In genomic region chr7:99975782-99976521, GRCh38 we compare ENCODE assay signal across 11 cellular contexts. TPM values are rescaled to one million over a fixed set of nuclear protein-coding genes. Genes with fewer than 3 reads are reported as not detected.
DNase-seq lines count a peak whose midpoint lies in the region; ATAC-seq and TF ChIP-seq lines count a peak whose summit lies in the region.
"Had no signal": no experiment of that assay in that cellular context is flagged by ENCODE, and none has a peak within 500 bp of the region (broad histone marks: within the 10 kb centered on the region; RNA-seq: fewer than 3 reads in every experiment).

TSS of gene AZGP1 (minus strand) at chr7:99976031. CDS start at chr7:99976020, 11 bp downstream.

- WGBS in suprapubic skin = 65% methylated on average over 5 of the region's 5 CpGs

- POLR2A ChIA-PET in WTC11 (lab: Charles Lee) = no interaction called here

- no peak for ATAC-seq in WTC11
- ATAC-seq in left ventricle myocardium superior = peak; percentile 95
- ATAC-seq in HG03521 (IDR thresholded peaks at IDR 0.05; ENCODE audit: unreplicated experiment) = no peak
- ATAC-seq: effector memory CD8-positive, alpha-beta T cell had no signal

- peaks cover 8% of the 10 kb centered on the region for H3K27me3 ChIP-seq in suprapubic skin

- CTCF ChIA-PET in WTC11 (lab: Charles Lee) = interaction anchor here (1.6 to 2.4 kb wide), 2 partner anchors 46 to 62 kb away, joined by 4 to 7 read pairs; partner anchors contain the start of gene GJC3

- H3K4me1 Mint-ChIP-seq in WTC11 = peaks cover 18% of the 10 kb centered on the region

- H3K27ac ChIP-seq in suprapubic skin = peak within 1 kb of the TSS; percentile 62

- peak within 1 kb of the TSS; percentile 43 for H3K4me3 ChIP-seq in LNCaP clone FGC (ENCODE audit: low read depth, low read length)
- peak within 1 kb of the TSS; percentile 29 for H3K4me3 ChIP-seq in suprapubic skin

- H3K4me3 Mint-ChIP-seq in WTC11 = no peak within 1 kb of the TSS
- H3K4me3 Mint-ChIP-seq: effector memory CD8-positive, alpha-beta T cell; T-helper 1 cell treated with Interleukin-12 subunit alpha and Interleukin-12 subunit beta and Interleukin-4 antibody, amounts not matched to agents 30 μg/mL and 1 μg/mL, for 36 hours had no signal

- no peak for TF ChIP-seq POLR2A in suprapubic skin (IDR thresholded peaks at IDR 0.05)

- H3K9me3 Mint-ChIP-seq in WTC11 = peaks cover 8% of the 10 kb centered on the region
- H3K9me3 Mint-ChIP-seq: effector memory CD8-positive, alpha-beta T cell; T-helper 1 cell treated with Interleukin-12 subunit alpha and Interleukin-12 subunit beta and Interleukin-4 antibody, amounts not matched to agents 30 μg/mL and 1 μg/mL, for 36 hours had no signal

- no peaks in the 10 kb centered on the region; the same call in 1 of the 2 replicates for H3K27me3 Mint-ChIP-seq in WTC11 (ENCODE audit: low read depth)

- intact Hi-C loops in left ventricle myocardium superior (cut with micrococcal nuclease) = no loop called here

- no peak for TF ChIP-seq EP300 in suprapubic skin (IDR thresholded peaks at IDR 0.05)

- no peak within 1 kb of the TSS for H3K27ac Mint-ChIP-seq in WTC11
- H3K27ac Mint-ChIP-seq: effector memory CD8-positive, alpha-beta T cell; T-helper 1 cell treated with Interleukin-12 subunit alpha and Interleukin-12 subunit beta and Interleukin-4 antibody, amounts not matched to agents 30 μg/mL and 1 μg/mL, for 36 hours had no signal

- DNase-seq in LNCaP clone FGC (ENCODE audit: low read depth) (peak; percentile 45), WTC11 (ENCODE audit: low spot score) (no peak), left ventricle myocardium superior (peak; percentile 69), suprapubic skin (ENCODE audit: low spot score in 2 of 2) (no peak), AG08395 (ENCODE audit: low spot score) (no peak), NCI-H2171 (lab: John Stamatoyannopoulos, UW) (no peak)
- DNase-seq: DND-41; effector memory CD8-positive, alpha-beta T cell; NCI-H2081 treated with DMSO at 0.1 percent for 48 hours had no signal

- H3K9me3 ChIP-seq in suprapubic skin = no peaks in the 10 kb centered on the region

- H3K4me1 ChIP-seq in suprapubic skin = peaks cover 4% of the 10 kb centered on the region

- H3K36me3 Mint-ChIP-seq in WTC11 = no peaks in the 10 kb centered on the region

- TF ChIP-seq CTCF in LNCaP clone FGC (IDR thresholded peaks at IDR 0.05; ENCODE audit: control insufficient read depth, extremely low read depth, insufficient read depth) = no peak
- TF ChIP-seq CTCF in WTC11 (IDR thresholded peaks at IDR 0.05) = no peak
- no peak for TF ChIP-seq CTCF in suprapubic skin (IDR thresholded peaks at IDR 0.05)

- no peaks in the 10 kb centered on the region for H3K36me3 ChIP-seq in suprapubic skin

TF ChIP-seq in WTC11, 78 proteins besides CTCF, POLR2A, EP300 and RAD21:
- TF ChIP-seq, protein P1, sequence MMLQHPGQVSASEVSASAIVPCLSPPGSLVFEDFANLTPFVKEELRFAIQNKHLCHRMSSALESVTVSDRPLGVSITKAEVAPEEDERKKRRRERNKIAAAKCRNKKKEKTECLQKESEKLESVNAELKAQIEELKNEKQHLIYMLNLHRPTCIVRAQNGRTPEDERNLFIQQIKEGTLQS (CRISPR knock-in tag; conservative IDR thresholded peaks at IDR 0.05) = no peak
- TF ChIP-seq, protein P2, sequence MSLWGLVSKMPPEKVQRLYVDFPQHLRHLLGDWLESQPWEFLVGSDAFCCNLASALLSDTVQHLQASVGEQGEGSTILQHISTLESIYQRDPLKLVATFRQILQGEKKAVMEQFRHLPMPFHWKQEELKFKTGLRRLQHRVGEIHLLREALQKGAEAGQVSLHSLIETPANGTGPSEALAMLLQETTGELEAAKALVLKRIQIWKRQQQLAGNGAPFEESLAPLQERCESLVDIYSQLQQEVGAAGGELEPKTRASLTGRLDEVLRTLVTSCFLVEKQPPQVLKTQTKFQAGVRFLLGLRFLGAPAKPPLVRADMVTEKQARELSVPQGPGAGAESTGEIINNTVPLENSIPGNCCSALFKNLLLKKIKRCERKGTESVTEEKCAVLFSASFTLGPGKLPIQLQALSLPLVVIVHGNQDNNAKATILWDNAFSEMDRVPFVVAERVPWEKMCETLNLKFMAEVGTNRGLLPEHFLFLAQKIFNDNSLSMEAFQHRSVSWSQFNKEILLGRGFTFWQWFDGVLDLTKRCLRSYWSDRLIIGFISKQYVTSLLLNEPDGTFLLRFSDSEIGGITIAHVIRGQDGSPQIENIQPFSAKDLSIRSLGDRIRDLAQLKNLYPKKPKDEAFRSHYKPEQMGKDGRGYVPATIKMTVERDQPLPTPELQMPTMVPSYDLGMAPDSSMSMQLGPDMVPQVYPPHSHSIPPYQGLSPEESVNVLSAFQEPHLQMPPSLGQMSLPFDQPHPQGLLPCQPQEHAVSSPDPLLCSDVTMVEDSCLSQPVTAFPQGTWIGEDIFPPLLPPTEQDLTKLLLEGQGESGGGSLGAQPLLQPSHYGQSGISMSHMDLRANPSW (CRISPR knock-in tag; conservative IDR thresholded peaks at IDR 0.05; ENCODE audit: low read depth) = no peak
- TF ChIP-seq ZBTB21 (CRISPR knock-in tag; IDR thresholded peaks at IDR 0.05; ENCODE audit: borderline replicate concordance) (no peak), GABPB1 (CRISPR knock-in tag; IDR thresholded peaks at IDR 0.05) (peak; percentile 41; the same call in 1 of the 2 replicates), USF2 (CRISPR knock-in tag; IDR thresholded peaks at IDR 0.05) (no peak), NFYB (CRISPR knock-in tag; conservative IDR thresholded peaks at IDR 0.05; ENCODE audit: low read depth) (no peak), KAT7 (CRISPR knock-in tag; IDR thresholded peaks at IDR 0.05; ENCODE audit: borderline replicate concordance) (no peak)

RNA-seq across cellular contexts. Expression of gene AZGP1, which starts in this region (rescaled TPM):
- total RNA-seq in WTC11 (2021) (1.6 to 2.7 TPM (median 1.8 TPM) in 3 replicates), left ventricle myocardium superior (70.9 TPM), suprapubic skin (1,000 to 10,000 TPM in 1 of 4 donors, 100 to 1,000 TPM in 3; 529 to 1,010 (median 610) TPM)

Comparison
In these comparisons a context has a peak if more than half of its experiments do, and no peak if none do; other contexts are left out.
1. RNA of gene AZGP1 (total RNA-seq): 529 to 1,010 TPM in suprapubic skin and 70.9 TPM in left ventricle myocardium superior (single experiment); 1.6 to 2.7 TPM in WTC11; every median in the first group is over 10 times any median in the second.
2. DNase-seq: peak in LNCaP clone FGC (single experiment) and left ventricle myocardium superior (single experiment); none in WTC11 (single experiment), suprapubic skin (0 of 2), AG08395 (single experiment) and NCI-H2171 (single experiment).